Comparison of ENCODE assay signal across 8 cellular contexts in the genomic region with DNA sequence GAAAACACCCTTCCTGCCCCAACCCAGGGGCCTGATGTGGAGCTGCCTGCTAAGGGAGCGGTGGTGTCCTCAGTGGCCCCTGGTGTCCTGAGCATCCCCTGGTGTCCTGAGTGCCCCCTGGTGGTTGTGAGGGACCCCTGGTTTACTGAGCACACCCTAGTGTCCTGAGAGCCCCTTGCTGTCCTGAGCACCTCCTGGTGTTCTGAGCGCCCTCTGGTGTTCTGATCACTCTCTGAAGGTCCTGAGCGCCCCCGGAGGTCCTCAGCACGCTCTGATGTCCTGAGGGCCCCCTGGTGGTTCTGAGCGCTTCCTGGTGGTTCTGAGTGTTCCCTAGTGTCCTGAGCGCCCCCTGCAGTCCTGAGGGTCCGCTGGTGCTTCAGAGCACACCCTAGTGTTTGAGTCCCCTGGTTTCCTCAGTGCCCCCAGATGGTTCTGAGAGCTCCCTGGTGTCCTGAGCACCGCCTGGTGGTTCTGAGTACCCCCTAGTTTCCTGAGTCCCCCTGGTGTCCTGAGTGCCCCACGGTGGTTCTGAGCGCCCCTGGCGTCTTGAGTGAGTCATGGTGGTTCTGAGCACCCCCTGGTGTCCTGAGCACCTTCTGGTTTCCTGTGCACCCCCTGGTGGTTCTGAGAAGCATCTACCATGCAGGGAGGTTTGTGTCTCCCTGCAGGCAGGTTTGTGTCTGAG.
DNase-seq lines count a peak whose midpoint lies in the region; ATAC-seq lines count a peak whose summit lies in the region.
"Had no signal": no experiment of that assay in that cellular context is flagged by ENCODE, and none has a peak within 500 bp of the region (broad histone marks: within the 10 kb centered on the region; RNA-seq: fewer than 3 reads in every experiment).

No MANE protein-coding gene starts in this region.

- H3K9me3 Mint-ChIP-seq in activated CD8-positive, alpha-beta memory T cell treated with anti-CD3 and anti-CD28 coated beads, Interleukin-2, amount 10 ng/mL, durations not matched to agents 7 days and 5 days (ENCODE audit: low read depth) = peaks cover 2% of the 10 kb centered on the region

- DNase-seq in activated CD8-positive, alpha-beta memory T cell treated with anti-CD3 and anti-CD28 coated beads, Interleukin-2, amount 10 ng/mL, durations not matched to agents 7 days and 5 days = peak; percentile 63
- peak; percentile 49 to 60 for DNase-seq in stimulated activated CD8-positive, alpha-beta memory T cell treated with anti-CD3 and anti-CD28 coated beads, Interleukin-15, amount 100 ng/mL, for 48 hours (ENCODE audit: low read depth in 2 of 2)
- DNase-seq in AG08396 (ENCODE audit: low spot score) (no peak), NCI-H510A (lab: John Stamatoyannopoulos, UW) (no peak), retina (no peak)
- DNase-seq: NCI-H1694 had no signal

- H3K27ac Mint-ChIP-seq in activated CD8-positive, alpha-beta memory T cell treated with anti-CD3 and anti-CD28 coated beads, Interleukin-2, amount 10 ng/mL, durations not matched to agents 7 days and 5 days = no peak overlapping the region

- H3K4me1 Mint-ChIP-seq in activated CD8-positive, alpha-beta memory T cell treated with anti-CD3 and anti-CD28 coated beads, Interleukin-2, amount 10 ng/mL, durations not matched to agents 7 days and 5 days = peaks cover 5% of the 10 kb centered on the region

- peak; percentile 72 for ATAC-seq in GM19372 (IDR thresholded peaks at IDR 0.05; ENCODE audit: low read depth, unreplicated experiment)
- ATAC-seq in HG03280 (IDR thresholded peaks at IDR 0.05; ENCODE audit: unreplicated experiment) = peak; percentile 75
- ATAC-seq in activated CD8-positive, alpha-beta memory T cell treated with anti-CD3 and anti-CD28 coated beads, Interleukin-2, amount 10 ng/mL, durations not matched to agents 7 days and 5 days = peak; percentile 86

- H3K27me3 Mint-ChIP-seq in activated CD8-positive, alpha-beta memory T cell treated with anti-CD3 and anti-CD28 coated beads, Interleukin-2, amount 10 ng/mL, durations not matched to agents 7 days and 5 days = peaks cover 47% of the 10 kb centered on the region

- CTCF ChIA-PET in activated CD8-positive, alpha-beta memory T cell treated with anti-CD3 and anti-CD28 coated beads, Interleukin-2, amount 10 ng/mL, durations not matched to agents 7 days and 5 days (lab: Charles Lee) = interaction anchor here (0.6 to 7.2 kb wide), 24 partner anchors 8 to 260 kb away, joined by 3 to 58 read pairs (median 4); no protein-coding TSS in a partner anchor

- peaks cover 1% of the 10 kb centered on the region for H3K36me3 Mint-ChIP-seq in activated CD8-positive, alpha-beta memory T cell treated with anti-CD3 and anti-CD28 coated beads, Interleukin-2, amount 10 ng/mL, durations not matched to agents 7 days and 5 days

- no peak overlapping the region for H3K4me3 Mint-ChIP-seq in activated CD8-positive, alpha-beta memory T cell treated with anti-CD3 and anti-CD28 coated beads, Interleukin-2, amount 10 ng/mL, durations not matched to agents 7 days and 5 days

Comparison
In these comparisons a context has a peak if more than half of its experiments do, and no peak if none do; other contexts are left out.
1. DNase-seq: peak in activated CD8-positive, alpha-beta memory T cell treated with anti-CD3 and anti-CD28 coated beads, Interleukin-2, amount 10 ng/mL, durations not matched to agents 7 days and 5 days (single experiment) and stimulated activated CD8-positive, alpha-beta memory T cell treated with anti-CD3 and anti-CD28 coated beads, Interleukin-15, amount 100 ng/mL, for 48 hours (2 of 2); none in AG08396 (single experiment), NCI-H510A (single experiment) and retina (single experiment).
2. Peak in every context shown above with its lines, with median percentiles within 50 percentile points of each other: ATAC-seq.